ENCODE assay signal across 27 cellular contexts in genomic region chr1:210900079-210900478, GRCh38.
"Had no signal": no experiment of that assay in that cellular context is flagged by ENCODE, and none has a peak within 500 bp of the region (broad histone marks: within the 10 kb centered on the region; RNA-seq: fewer than 3 reads in every experiment).

No MANE protein-coding gene starts in this region.

- H3K9me3 ChIP-seq: left lung, neutrophil, sigmoid colon, thyroid gland, transverse colon, upper lobe of left lung, vagina had no signal

- H3K36me3 ChIP-seq: left lung, neural progenitor cell, neutrophil, sigmoid colon, spleen, thyroid gland, transverse colon, upper lobe of left lung, vagina had no signal

- ATAC-seq: left cardiac atrium; left lung; natural killer cell; right cardiac atrium; stimulated activated effector memory CD8-positive, alpha-beta T cell treated with anti-CD3 and anti-CD28 coated beads, Interleukin-12 subunit alpha, Interleukin-12 subunit beta, amount 100 ng/mL, for 72 hours had no signal

- DNase-seq: kidney glomerular epithelial cell; left cardiac atrium; left lung; mesendoderm; naive B cell; natural killer cell; nephron progenitor cell; occipital lobe; retina; right cardiac atrium; sigmoid colon; small intestine; spleen; stimulated activated CD4-positive, alpha-beta T cell treated with anti-CD3 and anti-CD28 coated beads, Interleukin-4, amount 100 ng/mL, for 24 hours; stimulated activated naive CD4-positive, alpha-beta T cell; thyroid gland; transverse colon; upper lobe of left lung had no signal

- H3K4me3 ChIP-seq: left lung, lung, neural progenitor cell, sigmoid colon, spleen, thyroid gland, transverse colon, upper lobe of left lung, vagina had no signal

- H3K4me1 Mint-ChIP-seq: mesothelial cell of epicardium; naive B cell; natural killer cell; neural progenitor cell; stimulated activated effector memory CD8-positive, alpha-beta T cell treated with anti-CD3 and anti-CD28 coated beads, Interleukin-12 subunit alpha, Interleukin-12 subunit beta, amount 100 ng/mL, for 72 hours had no signal

- H3K27ac ChIP-seq: left lung, neural progenitor cell, neutrophil, parathyroid adenoma, sigmoid colon, spleen, thyroid gland, transverse colon, upper lobe of left lung, vagina had no signal

- H3K4me1 ChIP-seq: left lung, parathyroid adenoma, sigmoid colon, spleen, thyroid gland, transverse colon, upper lobe of left lung, vagina had no signal

- H3K36me3 Mint-ChIP-seq: mesothelial cell of epicardium; naive B cell; natural killer cell; neural progenitor cell; stimulated activated effector memory CD8-positive, alpha-beta T cell treated with anti-CD3 and anti-CD28 coated beads, Interleukin-12 subunit alpha, Interleukin-12 subunit beta, amount 100 ng/mL, for 72 hours had no signal

- FAIRE-seq: keratinocyte, small intestine had no signal

- H3K27me3 ChIP-seq: neural progenitor cell, neutrophil, sigmoid colon, thyroid gland, transverse colon, upper lobe of left lung, vagina had no signal

- H3K4me3 Mint-ChIP-seq: mesothelial cell of epicardium; naive B cell; natural killer cell; nephron progenitor cell; neural progenitor cell; stimulated activated effector memory CD8-positive, alpha-beta T cell treated with anti-CD3 and anti-CD28 coated beads, Interleukin-12 subunit alpha, Interleukin-12 subunit beta, amount 100 ng/mL, for 72 hours; stimulated activated naive CD8-positive, alpha-beta T cell treated with anti-CD3 and anti-CD28 coated beads, Interleukin-15, Interleukin-2, amounts not matched to agents 100 ng/mL and 50 ng/mL, for 24 hours had no signal

- H3K27ac Mint-ChIP-seq: mesothelial cell of epicardium; naive B cell; natural killer cell; nephron progenitor cell; neural progenitor cell; stimulated activated effector memory CD8-positive, alpha-beta T cell treated with anti-CD3 and anti-CD28 coated beads, Interleukin-12 subunit alpha, Interleukin-12 subunit beta, amount 100 ng/mL, for 72 hours; stimulated activated naive CD8-positive, alpha-beta T cell treated with anti-CD3 and anti-CD28 coated beads, Interleukin-15, Interleukin-2, amounts not matched to agents 100 ng/mL and 50 ng/mL, for 24 hours had no signal

- H3K9me3 Mint-ChIP-seq: natural killer cell; nephron progenitor cell; neural progenitor cell; stimulated activated effector memory CD8-positive, alpha-beta T cell treated with anti-CD3 and anti-CD28 coated beads, Interleukin-12 subunit alpha, Interleukin-12 subunit beta, amount 100 ng/mL, for 72 hours; stimulated activated naive CD8-positive, alpha-beta T cell treated with anti-CD3 and anti-CD28 coated beads, Interleukin-15, Interleukin-2, amounts not matched to agents 100 ng/mL and 50 ng/mL, for 24 hours had no signal
